In genomic region chr9:136244116-136244775, GRCh38 we compare ENCODE assay signal across 8 cellular contexts. TPM values are rescaled to one million over a fixed set of nuclear protein-coding genes. Genes with fewer than 3 reads are reported as not detected.
A peak's percentile ranks its signal among the peaks of the same experiment; 100 is the strongest.
DNase-seq lines count a peak whose midpoint lies in the region; ATAC-seq and TF ChIP-seq lines count a peak whose summit lies in the region.

No MANE protein-coding gene starts in this region.

- H3K27ac ChIP-seq in OCI-LY7 (ENCODE audit: low read depth, low read length, poor library complexity, severe bottlenecking): peak overlapping the region; percentile 86

- ATAC-seq in GM21529 (IDR thresholded peaks at IDR 0.05; ENCODE audit: unreplicated experiment): peak; percentile 41
- ATAC-seq in natural killer cell treated with Interleukin-12 subunit alpha and Interleukin-12 subunit beta and Interleukin-15 and Interleukin-18, amount 100 ng/mL, for 72 hours: peak; percentile 52 to 55
- no peak for ATAC-seq in GM21381 (IDR thresholded peaks at IDR 0.05; ENCODE audit: unreplicated experiment)
- no peak for ATAC-seq in GM21786 (IDR thresholded peaks at IDR 0.05; ENCODE audit: unreplicated experiment)
- ATAC-seq in HG03342 (IDR thresholded peaks at IDR 0.05; ENCODE audit: unreplicated experiment): no peak

- peak overlapping the region; percentile 87 to 88 for H3K27ac Mint-ChIP-seq in natural killer cell treated with Interleukin-12 subunit alpha and Interleukin-12 subunit beta and Interleukin-15 and Interleukin-18, amount 100 ng/mL, for 72 hours

- TF ChIP-seq CTCF in OCI-LY7 (conservative IDR thresholded peaks at IDR 0.05; ENCODE audit: low read length) (no peak), astrocyte of the cerebellum (IDR thresholded peaks at IDR 0.05; ENCODE audit: low read depth, low read length, missing control alignments) (no peak)

- intact Hi-C loops in OCI-LY7 (cut with micrococcal nuclease; ENCODE audit: unreplicated experiment): loop anchor here (5.0 kb wide), 1 partner anchor 232 kb away; no protein-coding TSS in a partner anchor

- no peaks in the 10 kb centered on the region for H3K27me3 Mint-ChIP-seq in natural killer cell treated with Interleukin-12 subunit alpha and Interleukin-12 subunit beta and Interleukin-15 and Interleukin-18, amount 100 ng/mL, for 72 hours

- H3K9me2 ChIP-seq in OCI-LY7 (ENCODE audit: insufficient read depth, low read length): no peaks in the 10 kb centered on the region

- peak overlapping the region; percentile 99 for H3K4me3 Mint-ChIP-seq in natural killer cell treated with Interleukin-12 subunit alpha and Interleukin-12 subunit beta and Interleukin-15 and Interleukin-18, amount 100 ng/mL, for 72 hours

- CTCF ChIA-PET in OCI-LY7 (lab: Charles Lee; ENCODE audit: unreplicated experiment): no interaction called here

- peak overlapping the region; percentile 92 for H3K4me2 ChIP-seq in OCI-LY7 (ENCODE audit: low read length)

- peaks cover 30 to 43% of the 10 kb centered on the region in 2 donors for H3K4me1 Mint-ChIP-seq in natural killer cell treated with Interleukin-12 subunit alpha and Interleukin-12 subunit beta and Interleukin-15 and Interleukin-18, amount 100 ng/mL, for 72 hours (ENCODE audit: low read depth in 2 of 2)

- H3K4me3 ChIP-seq in OCI-LY7 (ENCODE audit: low read depth, low read length, poor library complexity, severe bottlenecking) (peak overlapping the region; percentile 98), astrocyte of the cerebellum (ENCODE audit: low read depth, low read length) (peak overlapping the region; percentile 68)

- no peak overlapping the region for H2AFZ ChIP-seq in OCI-LY7 (ENCODE audit: low read length)

- peaks cover 60% of the 10 kb centered on the region for H3K79me2 ChIP-seq in OCI-LY7 (ENCODE audit: insufficient read depth, low read depth, low read length)

- no peaks in the 10 kb centered on the region for H3K9me3 Mint-ChIP-seq in natural killer cell treated with Interleukin-12 subunit alpha and Interleukin-12 subunit beta and Interleukin-15 and Interleukin-18, amount 100 ng/mL, for 72 hours

- POLR2A ChIA-PET in OCI-LY7 (lab: Charles Lee): no interaction called here

- peaks cover 27% of the 10 kb centered on the region for H4K20me1 ChIP-seq in OCI-LY7 (ENCODE audit: insufficient read depth, low read length)

- peaks cover 39% of the 10 kb centered on the region for H3K36me3 ChIP-seq in OCI-LY7 (ENCODE audit: insufficient read depth, low read length)

- peaks cover 6% of the 10 kb centered on the region for H3K36me3 Mint-ChIP-seq in natural killer cell treated with Interleukin-12 subunit alpha and Interleukin-12 subunit beta and Interleukin-15 and Interleukin-18, amount 100 ng/mL, for 72 hours

- H3K9me3 ChIP-seq in OCI-LY7 (ENCODE audit: low read length): no peaks in the 10 kb centered on the region

- in situ Hi-C loops in astrocyte of the cerebellum (cut with HindIII; ENCODE audit: low sequenced_read_pairs): loop anchor here (5.0 kb wide), 2 partner anchors 52 to 87 kb away; no protein-coding TSS in a partner anchor

- DNase-seq in OCI-LY7 (ENCODE audit: low spot score) (peak; percentile 84), astrocyte of the cerebellum (ENCODE audit: low read depth) (peak; percentile 23), DMS53 treated with DMSO at 0.1 percent for 48 hours (lab: John Stamatoyannopoulos, UW; ENCODE audit: unreplicated experiment) (no peak)
- DNase-seq in natural killer cell treated with Interleukin-12 subunit alpha and Interleukin-12 subunit beta and Interleukin-15 and Interleukin-18, amount 100 ng/mL, for 72 hours (ENCODE audit: low spot score): peak; percentile 73

- no TSS peak for BruUV-seq in OCI-LY7 (replicated peaks; lab: Mats Ljungman, UMichigan)

- H3K4me1 ChIP-seq in OCI-LY7 (ENCODE audit: insufficient read depth, low read length, poor library complexity, severe bottlenecking): peaks cover 60% of the 10 kb centered on the region

RNA-seq across cellular contexts. Expression of gene QSOX2, which starts 1.4 kb away (rescaled TPM):
- total RNA-seq in OCI-LY7 (2014; rRNA removed; shearing (Covaris generic)): 47.8 and 50.0 TPM in 2 replicates
- total RNA-seq in OCI-LY7 (2022): 57.5 and 57.9 TPM in 2 replicates
- 10 to 100 TPM; 16.4 to 27.3 TPM for total RNA-seq in natural killer cell treated with Interleukin-12 subunit alpha and Interleukin-12 subunit beta and Interleukin-15 and Interleukin-18, amount 100 ng/mL, for 72 hours

RNA-seq across cellular contexts. Expression of gene LHX3, which starts 39.3 kb away (rescaled TPM):
- total RNA-seq in OCI-LY7 (2014; rRNA removed; shearing (Covaris generic)): not detected in 2 replicates
- 0.15 TPM in 1 of 2 replicates, not detected in the other for total RNA-seq in OCI-LY7 (2022)
- total RNA-seq in natural killer cell treated with Interleukin-12 subunit alpha and Interleukin-12 subunit beta and Interleukin-15 and Interleukin-18, amount 100 ng/mL, for 72 hours: under 1 TPM in 1 of 2 donors, not detected in 1; 0.12 TPM

RNA-seq across cellular contexts. Expression of gene CCDC187, which starts 59.6 kb away (rescaled TPM):
- not detected in 2 replicates for total RNA-seq in OCI-LY7 (2014; rRNA removed; shearing (Covaris generic))
- total RNA-seq in OCI-LY7 (2022): not detected in 2 replicates
- total RNA-seq in natural killer cell treated with Interleukin-12 subunit alpha and Interleukin-12 subunit beta and Interleukin-15 and Interleukin-18, amount 100 ng/mL, for 72 hours: not detected

Comparison
In these comparisons a context has a peak if more than half of its experiments do, and no peak if none do; other contexts are left out.
1. ATAC-seq: peak in GM21529 (single experiment) and natural killer cell treated with Interleukin-12 subunit alpha and Interleukin-12 subunit beta and Interleukin-15 and Interleukin-18, amount 100 ng/mL, for 72 hours (2 of 2); none in GM21381 (single experiment), GM21786 (single experiment) and HG03342 (single experiment).